ENCODE assay signal across 1 cellular context in genomic region chr7:95907337-95907736, GRCh38.
TF ChIP-seq lines count a peak whose summit lies in the region.

No MANE protein-coding gene starts in this region.

TF ChIP-seq in GM23338, 12 proteins besides CTCF, POLR2A, EP300 and RAD21 (continued from another document):
- no peak for TF ChIP-seq REST (IDR thresholded peaks at IDR 0.05; ENCODE audit: unreplicated experiment)
TF ChIP-seq in GM23338: peak in this region for 0.
